In genomic region chr9:26955921-26956886, GRCh38 we compare ENCODE assay signal across 8 cellular contexts. TPM values are rescaled to one million over a fixed set of nuclear protein-coding genes. Genes with fewer than 3 reads are reported as not detected.
DNase-seq lines count a peak whose midpoint lies in the region; ATAC-seq and TF ChIP-seq lines count a peak whose summit lies in the region.

Gene IFT74, plus strand, starts transcription at chr9:26956412. Its CDS starts 5,556 bp downstream, at chr9:26961968.

- H3K4me3 ChIP-seq in GM12875 (ENCODE audit: low read depth, low read length), result peak within 1 kb of the TSS; percentile 84

- H3K4me1 Mint-ChIP-seq in T-helper 1 cell treated with Interleukin-12 subunit alpha and Interleukin-12 subunit beta and Interleukin-4 antibody, amounts not matched to agents 30 μg/mL and 1 μg/mL, for 36 hours (ENCODE audit: low read depth), result peaks cover 25% of the 10 kb centered on the region
- peaks cover 17% of the 10 kb centered on the region for H3K4me1 Mint-ChIP-seq in type B pancreatic cell (ENCODE audit: unreplicated experiment)

- TF ChIP-seq CTCF in GM12875 (IDR thresholded peaks at IDR 0.05; ENCODE audit: borderline replicate concordance, insufficient read depth, low read depth, low read length) (no peak), type B pancreatic cell (conservative IDR thresholded peaks at IDR 0.05) (no peak)

- peak within 1 kb of the TSS; percentile 85 for H3K4me3 Mint-ChIP-seq in T-helper 1 cell treated with Interleukin-12 subunit alpha and Interleukin-12 subunit beta and Interleukin-4 antibody, amounts not matched to agents 30 μg/mL and 1 μg/mL, for 36 hours
- peak within 1 kb of the TSS; percentile 97 for H3K4me3 Mint-ChIP-seq in type B pancreatic cell

- peak within 1 kb of the TSS; percentile 92 for H3K27ac Mint-ChIP-seq in T-helper 1 cell treated with Interleukin-12 subunit alpha and Interleukin-12 subunit beta and Interleukin-4 antibody, amounts not matched to agents 30 μg/mL and 1 μg/mL, for 36 hours
- peak within 1 kb of the TSS; percentile 98 for H3K27ac Mint-ChIP-seq in type B pancreatic cell

- intact Hi-C loops in left cardiac atrium (cut with DNase I) (loop anchor here in 1 of 2 donors (5.0 kb wide), 1 partner anchor 64 kb away; the partner anchor contains the start of gene CAAP1), posterior cingulate gyrus (cut with DNase I) (loop anchor here (2.0 to 5.0 kb wide), 2 partner anchors 63 to 616 kb away; partner anchors contain the start of genes C9orf72 and CAAP1)

- H3K9me3 Mint-ChIP-seq in T-helper 1 cell treated with Interleukin-12 subunit alpha and Interleukin-12 subunit beta and Interleukin-4 antibody, amounts not matched to agents 30 μg/mL and 1 μg/mL, for 36 hours, result no peaks in the 10 kb centered on the region
- H3K9me3 Mint-ChIP-seq in type B pancreatic cell, result no peaks in the 10 kb centered on the region

- DNase-seq in NCI-H1436 (lab: John Stamatoyannopoulos, UW) (peak; percentile 97), amygdala (lab: John Stamatoyannopoulos, UW) (peak; percentile 47 to 98 (median 92)), left cardiac atrium (peak; percentile 99), posterior cingulate gyrus (peak; percentile 92 to 100 (median 98)), type B pancreatic cell (ENCODE audit: extremely low spot score, unreplicated experiment) (peak; percentile 97)

- ATAC-seq in HG02763 (IDR thresholded peaks at IDR 0.05; ENCODE audit: unreplicated experiment) (peak; percentile 99), left cardiac atrium (peak; percentile 100)

- no peaks in the 10 kb centered on the region for H3K27me3 Mint-ChIP-seq in T-helper 1 cell treated with Interleukin-12 subunit alpha and Interleukin-12 subunit beta and Interleukin-4 antibody, amounts not matched to agents 30 μg/mL and 1 μg/mL, for 36 hours (ENCODE audit: low read depth)
- H3K27me3 Mint-ChIP-seq in type B pancreatic cell, result no peaks in the 10 kb centered on the region

- H3K36me3 Mint-ChIP-seq in T-helper 1 cell treated with Interleukin-12 subunit alpha and Interleukin-12 subunit beta and Interleukin-4 antibody, amounts not matched to agents 30 μg/mL and 1 μg/mL, for 36 hours (ENCODE audit: low read depth), result peaks cover 4% of the 10 kb centered on the region
- H3K36me3 Mint-ChIP-seq in type B pancreatic cell, result no peaks in the 10 kb centered on the region

RNA-seq across cellular contexts. Expression of gene IFT74, which starts in this region (rescaled TPM):
- total RNA-seq in left cardiac atrium (10 to 100 TPM in 1 of 2 donors, 1 to 10 TPM in 1; 7.8 to 11.4 TPM), type B pancreatic cell (ENCODE audit: low replicate concordance) (15.5 and 19.3 TPM in 2 replicates)

Comparison
In these comparisons a context has a peak if more than half of its experiments do, and no peak if none do; other contexts are left out.
1. Peak in every context shown above with its lines: DNase-seq, ATAC-seq and H3K4me3 ChIP-seq.